Comparison of ENCODE assay signal across 27 cellular contexts in genomic region chr1:35519432-35519831, GRCh38. TPM values are rescaled to one million over a fixed set of nuclear protein-coding genes. Genes with fewer than 3 reads are reported as not detected.
"Had no signal": no experiment of that assay in that cellular context is flagged by ENCODE, and none has a peak within 500 bp of the region (broad histone marks: within the 10 kb centered on the region; RNA-seq: fewer than 3 reads in every experiment).

No MANE protein-coding gene starts in this region.

- H3K4me1 Mint-ChIP-seq: brain, neural progenitor cell had no signal

- H3K4me2 ChIP-seq: neural progenitor cell, smooth muscle cell had no signal

- H3K27me3 ChIP-seq: foreskin keratinocyte, neural progenitor cell, sigmoid colon, testis, vagina had no signal

- H3K4me3 Mint-ChIP-seq: activated naive CD4-positive, alpha-beta T cell treated with anti-CD3 and anti-CD28 coated beads for 36 hours; brain; memory B cell; neural progenitor cell; type B pancreatic cell had no signal

- H3K27ac Mint-ChIP-seq: activated naive CD4-positive, alpha-beta T cell treated with anti-CD3 and anti-CD28 coated beads for 36 hours; brain; memory B cell; neural progenitor cell; type B pancreatic cell had no signal

- H3K4me1 ChIP-seq: neural progenitor cell, sigmoid colon, testis, vagina had no signal

- H2AFZ ChIP-seq: neural progenitor cell had no signal

- ATAC-seq: activated CD4-positive, CD25-positive, alpha-beta regulatory T cell treated with anti-CD3 and anti-CD28 coated beads, Interleukin-2, amount 50 U/mL, for 24 hours; foreskin keratinocyte; left colon had no signal

- H3K36me3 ChIP-seq: sigmoid colon, vagina had no signal

- H3K9me3 ChIP-seq: sigmoid colon, testis, vagina had no signal

- H3K9ac ChIP-seq: neural progenitor cell had no signal

- H3K27ac ChIP-seq: foreskin keratinocyte, neural progenitor cell, sigmoid colon, testis, vagina had no signal

- FAIRE-seq: keratinocyte had no signal

- DNase-seq: activated CD4-positive, alpha-beta T cell treated with anti-CD3 and anti-CD28 coated beads, Interleukin-2, amount 50 U/mL, for 1 hour; activated CD8-positive, alpha-beta memory T cell treated with anti-CD3 and anti-CD28 coated beads for 24 hours; activated CD8-positive, alpha-beta memory T cell treated with anti-CD3 and anti-CD28 coated beads, Interleukin-2, amount 50 U/mL, for 4 hours; activated effector memory CD4-positive, alpha-beta T cell treated with Interleukin-2 at 50 U/mL for 16 hours; activated naive CD4-positive, alpha-beta T cell treated with anti-CD3 and anti-CD28 coated beads for 36 hours; activated T-cell treated with anti-CD3 and anti-CD28 coated beads, Interleukin-2, amount 50 U/mL, for 48 hours; aorta; central memory CD4-positive, alpha-beta T cell; dermis blood vessel endothelial cell; effector CD8-positive, alpha-beta T cell; foreskin keratinocyte; left colon; posterior cingulate gyrus; sigmoid colon; stimulated activated CD4-positive, alpha-beta T cell treated with anti-CD3 and anti-CD28 coated beads, Interleukin-15, amount 100 ng/mL, for 24 hours; stimulated activated naive CD4-positive, alpha-beta T cell; testis had no signal

- H3K27me3 Mint-ChIP-seq: brain, memory B cell, type B pancreatic cell had no signal

- H3K4me3 ChIP-seq: neural progenitor cell, sigmoid colon, smooth muscle cell, testis, vagina had no signal

RNA-seq across cellular contexts. Expression of gene TFAP2E, which starts 53.7 kb away (rescaled TPM):
- total RNA-seq: glomerular endothelial cell, myocyte had no signal
